Comparison of ENCODE assay signal across 10 cellular contexts in the genomic region with DNA sequence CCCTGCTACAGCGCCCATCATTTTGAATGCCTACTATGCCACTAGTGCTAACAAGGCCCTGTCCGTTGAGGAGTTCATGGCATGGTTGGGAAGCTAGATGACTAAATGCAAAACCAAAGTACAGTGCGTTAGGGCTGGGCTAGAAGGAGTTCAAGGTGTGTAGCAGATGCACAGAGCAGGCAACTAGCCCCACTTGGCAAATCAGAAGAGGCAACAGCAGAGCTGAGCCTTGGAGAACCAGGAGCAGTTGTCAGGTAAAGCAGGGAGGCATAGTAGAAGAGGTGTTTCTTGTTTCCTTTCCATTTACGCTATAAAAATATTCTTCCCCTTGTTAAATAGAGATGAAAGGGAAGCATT.
DNase-seq lines count a peak whose midpoint lies in the region; ATAC-seq and TF ChIP-seq lines count a peak whose summit lies in the region.
"Had no signal": no experiment of that assay in that cellular context is flagged by ENCODE, and none has a peak within 500 bp of the region (broad histone marks: within the 10 kb centered on the region; RNA-seq: fewer than 3 reads in every experiment).

No MANE protein-coding gene starts in this region.

- no peak for TF ChIP-seq POLR2A in GM18505 (IDR thresholded peaks at IDR 0.05; ENCODE audit: borderline replicate concordance, extremely low read depth, insufficient read depth, insufficient read length)
- TF ChIP-seq POLR2A in breast epithelium (IDR thresholded peaks at IDR 0.05) = no peak

- no peaks in the 10 kb centered on the region for H3K27me3 ChIP-seq in breast epithelium

- in situ Hi-C loops in G401 (cut with HindIII; ENCODE audit: low sequenced_read_pairs) = no loop called here

- H3K36me3 ChIP-seq in breast epithelium = no peaks in the 10 kb centered on the region

- peak; percentile 13 for ATAC-seq in GM18505 (IDR thresholded peaks at IDR 0.05; ENCODE audit: unreplicated experiment)
- ATAC-seq in HG02642 (IDR thresholded peaks at IDR 0.05; ENCODE audit: poor library complexity, unreplicated experiment) = peak; percentile 1

- H3K4me3 ChIP-seq in breast epithelium = no peak overlapping the region
- no peak overlapping the region for H3K4me3 ChIP-seq in skin epidermis

- H3K27ac ChIP-seq in breast epithelium (peak overlapping the region; percentile 59), skin epidermis (peak overlapping the region in 17 of 21 experiments; percentile 19 to 86 (median 66))

- TF ChIP-seq CTCF in breast epithelium (IDR thresholded peaks at IDR 0.05) = no peak

- H3K9me3 ChIP-seq in breast epithelium = no peaks in the 10 kb centered on the region

- intact Hi-C loops in breast epithelium (cut with DNase I; ENCODE audit: low total_unique reads) = no loop called here

- H3K4me1 ChIP-seq in breast epithelium = no peaks in the 10 kb centered on the region

- DNase-seq in breast epithelium (ENCODE audit: low spot score in 2 of 2) (no peak), globus pallidus (ENCODE audit: low spot score) (no peak), G401 (ENCODE audit: low spot score) (no peak), foreskin melanocyte (no peak)
- DNase-seq: hippocampal formation, NCI-H1105, NCI-H774 had no signal
